8 cellular contexts compared by ENCODE assay signal in genomic region chr2:231464576-231465540, GRCh38. TPM values are rescaled to one million over a fixed set of nuclear protein-coding genes. Genes with fewer than 3 reads are reported as not detected.
A peak's percentile ranks its signal among the peaks of the same experiment; 100 is the strongest.
DNase-seq lines count a peak whose midpoint lies in the region; ATAC-seq, FAIRE-seq and TF ChIP-seq lines count a peak whose summit lies in the region.

No MANE protein-coding gene starts in this region.

- no peak for FAIRE-seq in bronchial epithelial cell (lab: Jason Lieb, UNC)

- H3K4me3 ChIP-seq in HAP-1, result peak overlapping the region; percentile 100
- peak overlapping the region; percentile 96 for H3K4me3 ChIP-seq in WI38 (ENCODE audit: low read depth, low read length)
- peak overlapping the region; percentile 98 for H3K4me3 ChIP-seq in bronchial epithelial cell (ENCODE audit: low read depth, low read length)

- no peaks in the 10 kb centered on the region for H3K9me3 ChIP-seq in HAP-1

- peaks cover 13% of the 10 kb centered on the region for H3K4me1 ChIP-seq in HAP-1

- in situ Hi-C loops in HAP-1 (cut with MboI; ENCODE audit: low sequenced_read_pairs), result no loop called here

- H3K36me3 ChIP-seq in HAP-1 (replicated peaks) (peaks cover 44% of the 10 kb centered on the region), bronchial epithelial cell (ENCODE audit: control insufficient read depth, insufficient read depth, low read length) (peaks cover 17% of the 10 kb centered on the region)

- DNase-seq in ELF-1 (ENCODE audit: low read depth, low spot score), result peak; percentile 89
- peak; percentile 97 to 98 for DNase-seq in HAP-1 (ENCODE audit: low spot score in 2 of 2)
- DNase-seq in NCI-H146 treated with DMSO at 0.1 percent for 48 hours (lab: John Stamatoyannopoulos, UW; ENCODE audit: unreplicated experiment), result peak; percentile 81
- DNase-seq in bronchial epithelial cell (ENCODE audit: low read depth), result no peak
- peak; percentile 98 for DNase-seq in iris pigment epithelial cell (ENCODE audit: low read depth)
- peak; percentile 98 to 99 (median 99) for DNase-seq in stimulated activated CD4-positive, alpha-beta T cell treated with anti-CD3 and anti-CD28 coated beads, Interleukin-12 subunit alpha, Interleukin-12 subunit beta, amount 100 ng/mL, for 48 hours (ENCODE audit: low read depth in 2 of 3, low spot score in 1 of 3)

- TF ChIP-seq CTCF in WI38 (IDR thresholded peaks at IDR 0.05; ENCODE audit: low read depth, low read length) (no peak), bronchial epithelial cell (IDR thresholded peaks at IDR 0.05; ENCODE audit: insufficient read depth, low read length, severe bottlenecking) (no peak)

- H3K27me3 ChIP-seq in HAP-1 (ENCODE audit: low read depth) (no peaks in the 10 kb centered on the region), bronchial epithelial cell (ENCODE audit: control insufficient read depth, insufficient read depth, low read length) (no peaks in the 10 kb centered on the region)

- ATAC-seq in HG03439 (IDR thresholded peaks at IDR 0.05; ENCODE audit: unreplicated experiment), result no peak

RNA-seq across cellular contexts. Expression of gene NCL, which starts 0.6 kb away (rescaled TPM):
- total RNA-seq in bronchial epithelial cell, result 134 and 175 TPM in 2 replicates
